Comparison of ENCODE assay signal across 8 cellular contexts in the genomic region with DNA sequence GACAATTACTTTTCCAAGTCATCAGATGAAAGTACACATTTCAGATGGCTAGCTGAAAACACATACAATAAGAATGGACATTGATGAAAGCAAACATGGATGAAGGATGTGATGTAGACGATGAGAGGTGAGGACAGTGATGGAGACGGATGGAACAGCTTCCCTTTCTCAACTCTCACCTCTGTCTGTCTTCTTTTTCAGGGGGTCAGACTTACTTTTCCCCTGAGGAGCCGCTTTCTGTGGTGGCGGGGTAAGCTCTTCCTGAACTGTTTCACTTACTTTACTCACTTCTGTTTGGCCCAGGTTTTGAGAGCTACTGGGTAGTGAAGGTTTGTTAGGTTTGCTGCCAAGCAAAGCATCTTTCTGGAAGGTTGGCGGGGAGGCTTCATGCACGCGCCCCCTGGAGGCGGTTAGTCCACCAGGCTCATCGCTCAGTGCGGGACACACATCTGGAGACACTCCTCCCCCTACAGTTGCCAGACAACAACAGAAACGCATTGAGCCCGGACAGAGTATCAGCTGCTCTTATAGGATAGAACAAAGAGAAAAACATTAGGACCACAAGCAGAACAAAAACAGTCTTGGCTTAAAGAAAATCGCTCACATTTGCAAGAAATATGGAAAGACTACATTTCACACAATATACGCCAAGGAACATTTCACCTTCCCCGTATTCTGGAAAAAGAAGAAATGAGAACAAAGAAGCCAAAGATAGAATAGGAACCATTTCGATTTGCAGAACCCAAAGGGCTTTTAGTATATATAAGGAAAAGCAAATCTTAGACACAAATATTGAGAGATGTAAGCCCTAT.
DNase-seq lines count a peak whose midpoint lies in the region; ATAC-seq and TF ChIP-seq lines count a peak whose summit lies in the region.

No MANE protein-coding gene starts in this region.

- H3K4me3 ChIP-seq in DND-41 (ENCODE audit: low read depth in 1 of 2, low read length in 2 of 2) = no peak overlapping the region
- no peak overlapping the region for H3K4me3 ChIP-seq in ovary
- no peak overlapping the region for H3K4me3 ChIP-seq in tibial nerve

- no peaks in the 10 kb centered on the region for H3K9me3 ChIP-seq in DND-41 (ENCODE audit: insufficient read depth, low read length, severe bottlenecking)
- no peaks in the 10 kb centered on the region for H3K9me3 ChIP-seq in ovary
- no peaks in the 10 kb centered on the region for H3K9me3 ChIP-seq in tibial nerve

- ATAC-seq in DND-41 (ENCODE audit: insufficient read depth, low read depth) (peak; percentile 100), GM21529 (IDR thresholded peaks at IDR 0.05; ENCODE audit: unreplicated experiment) (peak; percentile 95)

- TF ChIP-seq EP300 in ovary (IDR thresholded peaks at IDR 0.05) (no peak), tibial nerve (IDR thresholded peaks at IDR 0.05) (no peak)

- H3K27ac ChIP-seq in DND-41 (ENCODE audit: low read length) = no peak overlapping the region
- no peak overlapping the region for H3K27ac ChIP-seq in ovary
- H3K27ac ChIP-seq in tibial nerve = peak overlapping the region in 1 of 4 donors; percentile 29

- H2AFZ ChIP-seq in DND-41 (ENCODE audit: low read depth, low read length) = 0 out of 2 replicates have a peak overlapping the region, but pooled peaks have one; percentile 37

- intact Hi-C loops in ovary (cut with DNase I) = no loop called here

- no peaks in the 10 kb centered on the region for H4K20me1 ChIP-seq in DND-41 (ENCODE audit: insufficient read depth, low read length)

- H3K4me1 ChIP-seq in DND-41 (ENCODE audit: insufficient read depth, low read length) (no peaks in the 10 kb centered on the region), ovary (ENCODE audit: insufficient read depth) (no peaks in the 10 kb centered on the region), tibial nerve (peaks cover 0 to 10% (median 0%) of the 10 kb centered on the region in 4 donors)

- H3K36me3 ChIP-seq in DND-41 (ENCODE audit: insufficient read depth, low read length) (no peaks in the 10 kb centered on the region), ovary (no peaks in the 10 kb centered on the region), tibial nerve (peaks cover 0 to 18% (median 0%) of the 10 kb centered on the region in 3 donors)

- H3K27me3 ChIP-seq in DND-41 (ENCODE audit: insufficient read depth, low read length, poor library complexity) (no peaks in the 10 kb centered on the region), ovary (no peaks in the 10 kb centered on the region), tibial nerve (no peaks in the 10 kb centered on the region)

- TF ChIP-seq CTCF in DND-41 (IDR thresholded peaks at IDR 0.05; ENCODE audit: borderline replicate concordance, extremely low read depth, low read length, poor library complexity, severe bottlenecking) (peak; percentile 88), ovary (IDR thresholded peaks at IDR 0.05) (peak; percentile 45 to 61 (median 56)), tibial nerve (IDR thresholded peaks at IDR 0.05) (peak; percentile 75 to 85 (median 82))

- no peak for TF ChIP-seq POLR2A in ovary (IDR thresholded peaks at IDR 0.05)
- TF ChIP-seq POLR2A in tibial nerve (IDR thresholded peaks at IDR 0.05) = no peak

- DNase-seq in DND-41 (peak; percentile 80), KBM-7 (peak; percentile 87), SK-MEL-5 (ENCODE audit: low read depth, low spot score) (peak; percentile 90), germinal center (ENCODE audit: low spot score) (peak; percentile 69), ovary (peak; percentile 73 to 90 (median 82)), tibial nerve (ENCODE audit: low spot score in 2 of 2) (peak; percentile 62 to 83)
- peak; percentile 52 to 72 (median 59) for DNase-seq in activated naive CD4-positive, alpha-beta T cell (lab: John Stamatoyannopoulos, UW)

- 0 out of 2 replicates have a peak overlapping the region, but pooled peaks have one; percentile 18 for H3K4me2 ChIP-seq in DND-41 (ENCODE audit: insufficient read depth, low read length)

- no peak overlapping the region for H3K9ac ChIP-seq in DND-41 (ENCODE audit: low read depth, low read length)

- WGBS in ovary, 3 donors = 19 to 26% (median 25%) methylated on average over 16 of the region's 16 CpGs
- WGBS in tibial nerve, 2 donors = 20 to 21% methylated on average over 16 of the region's 16 CpGs

- in situ Hi-C loops in KBM-7 (cut with MboI; ENCODE audit: low pct_unique_long_range_greater_than_20kb, low sequenced_read_pairs) (no loop called here), SK-MEL-5 (cut with HindIII; ENCODE audit: low pct_unique_long_range_greater_than_20kb, low sequenced_read_pairs) (no loop called here)

- H3K79me2 ChIP-seq in DND-41 (ENCODE audit: insufficient read depth, low read length) = no peaks in the 10 kb centered on the region
